In genomic region chr11:57711414-57712255, GRCh38 we compare ENCODE assay signal across 8 cellular contexts.
DNase-seq lines count a peak whose midpoint lies in the region; ATAC-seq lines count a peak whose summit lies in the region.

A gene with protein sequence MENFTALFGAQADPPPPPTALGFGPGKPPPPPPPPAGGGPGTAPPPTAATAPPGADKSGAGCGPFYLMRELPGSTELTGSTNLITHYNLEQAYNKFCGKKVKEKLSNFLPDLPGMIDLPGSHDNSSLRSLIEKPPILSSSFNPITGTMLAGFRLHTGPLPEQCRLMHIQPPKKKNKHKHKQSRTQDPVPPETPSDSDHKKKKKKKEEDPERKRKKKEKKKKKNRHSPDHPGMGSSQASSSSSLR (minus strand): TSS chr11:57712215. CDS start chr11:57712179, 36 bp downstream.

- DNase-seq in NCI-H1694 treated with DMSO at 0.1 percent for 48 hours (lab: John Stamatoyannopoulos, UW) (peak; percentile 20), T-helper 22 cell (ENCODE audit: low read depth) (peak; percentile 75), astrocyte of the hippocampus (ENCODE audit: low read depth, low spot score) (peak; percentile 88), iPS DF 4.7 (ENCODE audit: extremely low read depth, low spot score) (peak; percentile 84), skeletal muscle cell (ENCODE audit: low read depth) (peak; percentile 25), OCI-M2 (lab: John Stamatoyannopoulos, UW; ENCODE audit: unreplicated experiment) (no peak)

- H3K4me3 ChIP-seq in skeletal muscle cell (ENCODE audit: low read depth, low read length), result peak within 1 kb of the TSS; percentile 100

- ATAC-seq in GM18502 (IDR thresholded peaks at IDR 0.05; ENCODE audit: poor library complexity, unreplicated experiment) (peak; percentile 50), HG02938 (IDR thresholded peaks at IDR 0.05; ENCODE audit: unreplicated experiment) (peak; percentile 46)
